8 cellular contexts compared by ENCODE assay signal in genomic region chr11:8566613-8567210, GRCh38. TPM values are rescaled to one million over a fixed set of nuclear protein-coding genes. Genes with fewer than 3 reads are reported as not detected.
DNase-seq lines count a peak whose midpoint lies in the region; ATAC-seq and TF ChIP-seq lines count a peak whose summit lies in the region.

No MANE protein-coding gene starts in this region.

- no peaks in the 10 kb centered on the region for H3K4me1 ChIP-seq in psoas muscle

- H3K27me3 ChIP-seq in psoas muscle (ENCODE audit: insufficient read depth in 3 of 3, low read length in 2 of 3), result peaks cover 0 to 1% (median 0%) of the 10 kb centered on the region in 3 donors

- no peaks in the 10 kb centered on the region for H3K9me3 ChIP-seq in psoas muscle

- TF ChIP-seq CTCF in GM12865 (IDR thresholded peaks at IDR 0.05; ENCODE audit: insufficient read depth, low read depth, low read length, missing control alignments) (peak; percentile 27), LNCAP (IDR thresholded peaks at IDR 0.05) (peak; percentile 76), fibroblast of the aortic adventitia (IDR thresholded peaks at IDR 0.05; ENCODE audit: insufficient read depth, low read length) (peak; percentile 44), psoas muscle (IDR thresholded peaks at IDR 0.05) (peak; percentile 78)

- 19 to 37% (median 35%) methylated on average over 5 of the region's 5 CpGs for WGBS in psoas muscle, 3 donors

- peak in 2 of 4 donors; percentile 42 to 75 for ATAC-seq in psoas muscle
- no peak for ATAC-seq in GM21360 (IDR thresholded peaks at IDR 0.05; ENCODE audit: unreplicated experiment)

- no peak overlapping the region for H3K27ac ChIP-seq in psoas muscle

- H3K4me3 ChIP-seq in GM12865 (ENCODE audit: low read depth, low read length) (no peak overlapping the region), fibroblast of the aortic adventitia (ENCODE audit: low read depth, low read length) (no peak overlapping the region), psoas muscle (no peak overlapping the region)

- no peaks in the 10 kb centered on the region for H3K36me3 ChIP-seq in psoas muscle (ENCODE audit: insufficient read depth in 1 of 2, low read depth in 1 of 2)

- intact Hi-C loops in psoas muscle (cut with DNase I), result loop anchor here (5.0 kb wide), 2 partner anchors 239 to 339 kb away; no protein-coding TSS in a partner anchor

- DNase-seq in A172 (ENCODE audit: low spot score) (peak; percentile 64), GM12865 (ENCODE audit: low read depth) (peak; percentile 49), SK-N-DZ (ENCODE audit: low spot score) (peak; percentile 57), fibroblast of the aortic adventitia (ENCODE audit: low read depth) (peak; percentile 71), psoas muscle (no peak)
- DNase-seq in stimulated activated CD4-positive, alpha-beta T cell treated with anti-CD3 and anti-CD28 coated beads, Interleukin-12 subunit alpha, Interleukin-12 subunit beta, amount 100 ng/mL, for 4 hours, result no peak

RNA-seq across cellular contexts. Expression of gene STK33, which starts 27.3 kb away (rescaled TPM):
- total RNA-seq in A172 (2014; rRNA removed; shearing (Covaris generic)), result 17.2 and 31.3 TPM in 2 replicates
- 14.6 and 14.9 TPM in 2 replicates for polyA plus RNA-seq in SK-N-DZ (2014; cell fraction: cytosol; rRNA removed)
- polyA plus RNA-seq in SK-N-DZ (2014; cell fraction: nucleus; rRNA removed), result 23.8 and 25.1 TPM in 2 replicates
- 1.1 and 3.8 TPM in 2 replicates for total RNA-seq in fibroblast of the aortic adventitia (ENCODE audit: low replicate concordance)
- 1 to 10 TPM; 2.7 to 8.2 (median 5.5) TPM for total RNA-seq in psoas muscle
- 1 to 10 TPM in 2 of 3 donors, under 1 TPM in 1; 0.30 to 1.6 (median 1.1) TPM for polyA plus RNA-seq in psoas muscle

Comparison
In these comparisons a context has a peak if more than half of its experiments do, and no peak if none do; other contexts are left out.
1. DNase-seq: peak in A172 (single experiment), GM12865 (single experiment), SK-N-DZ (single experiment) and fibroblast of the aortic adventitia (single experiment); none in psoas muscle (0 of 2) and stimulated activated CD4-positive, alpha-beta T cell treated with anti-CD3 and anti-CD28 coated beads, Interleukin-12 subunit alpha, Interleukin-12 subunit beta, amount 100 ng/mL, for 4 hours (single experiment).
2. CTCF ChIP-seq: peak in every context shown above with its lines; median percentile 78 in psoas muscle; 76 in LNCAP; 44 in fibroblast of the aortic adventitia; 27 in GM12865.